In genomic region chr20:5696011-5696559, GRCh38 we compare ENCODE assay signal across 16 cellular contexts. TPM values are rescaled to one million over a fixed set of nuclear protein-coding genes. Genes with fewer than 3 reads are reported as not detected.
DNase-seq lines count a peak whose midpoint lies in the region; ATAC-seq lines count a peak whose summit lies in the region.
"Had no signal": no experiment of that assay in that cellular context is flagged by ENCODE, and none has a peak within 500 bp of the region (broad histone marks: within the 10 kb centered on the region; RNA-seq: fewer than 3 reads in every experiment).

No MANE protein-coding gene starts in this region.

- ATAC-seq in HG02588 (IDR thresholded peaks at IDR 0.05; ENCODE audit: unreplicated experiment), result no peak
- ATAC-seq: natural killer cell had no signal

- H3K4me1 ChIP-seq in skeletal muscle satellite cell (ENCODE audit: control insufficient read depth, insufficient read depth, low read length), result peaks cover 6% of the 10 kb centered on the region

- H3K4me2 ChIP-seq in skeletal muscle satellite cell (ENCODE audit: low read length), result peak overlapping the region; percentile 48
- H3K4me2 ChIP-seq: smooth muscle cell had no signal

- DNase-seq in GM04503 (ENCODE audit: low read depth) (peak; percentile 30), RPMI7951 (ENCODE audit: low read depth) (peak; percentile 71), fibroblast of the conjunctiva (ENCODE audit: low read depth) (peak; percentile 92), kidney tubule cell (ENCODE audit: low spot score) (no peak)
- DNase-seq in activated effector memory CD4-positive, alpha-beta T cell treated with Interleukin-2 at 50 U/mL for 16 hours, result no peak
- DNase-seq: activated CD8-positive, alpha-beta memory T cell treated with anti-CD3 and anti-CD28 coated beads, Interleukin-2, amount 50 U/mL, for 48 hours; activated naive CD8-positive, alpha-beta T cell treated with anti-CD3 and anti-CD28 coated beads, Interleukin-2, amount 10 ng/mL, durations not matched to agents 7 days and 5 days; esophagus squamous epithelium; GOT3; islet precursor cell; natural killer cell; NCI-H1092; NCI-H524 had no signal

- H3K4me3 ChIP-seq in skeletal muscle satellite cell (ENCODE audit: low read length), result no peak overlapping the region
- H3K4me3 ChIP-seq: esophagus squamous epithelium, smooth muscle cell had no signal

- H3K9me3 ChIP-seq in skeletal muscle satellite cell (replicated peaks; ENCODE audit: low read length), result no peaks in the 10 kb centered on the region
- H3K9me3 ChIP-seq: esophagus squamous epithelium had no signal

- no peaks in the 10 kb centered on the region for H3K27me3 ChIP-seq in skeletal muscle satellite cell (ENCODE audit: control insufficient read depth, insufficient read depth, low read length)
- H3K27me3 ChIP-seq: esophagus squamous epithelium had no signal

- H3K9ac ChIP-seq in skeletal muscle satellite cell (ENCODE audit: low read depth, low read length), result no peak overlapping the region

- no peaks in the 10 kb centered on the region for H3K36me3 ChIP-seq in skeletal muscle satellite cell (ENCODE audit: insufficient read depth, low read length)
- H3K36me3 ChIP-seq: esophagus squamous epithelium had no signal

RNA-seq across cellular contexts. Expression of gene SHLD1, which starts 54.1 kb away (rescaled TPM):
- total RNA-seq in RPMI7951 (2014; rRNA removed; shearing (Covaris generic)), result 12.5 and 15.5 TPM in 2 replicates
- total RNA-seq in skeletal muscle satellite cell (2012; rRNA removed), result 1.3 and 2.2 TPM in 2 replicates

Comparison
In these comparisons a context has a peak if more than half of its experiments do, and no peak if none do; other contexts are left out.
1. DNase-seq: peak in GM04503 (single experiment), RPMI7951 (single experiment) and fibroblast of the conjunctiva (single experiment); none in kidney tubule cell (single experiment) and activated effector memory CD4-positive, alpha-beta T cell treated with Interleukin-2 at 50 U/mL for 16 hours (single experiment).